In the genomic region with DNA sequence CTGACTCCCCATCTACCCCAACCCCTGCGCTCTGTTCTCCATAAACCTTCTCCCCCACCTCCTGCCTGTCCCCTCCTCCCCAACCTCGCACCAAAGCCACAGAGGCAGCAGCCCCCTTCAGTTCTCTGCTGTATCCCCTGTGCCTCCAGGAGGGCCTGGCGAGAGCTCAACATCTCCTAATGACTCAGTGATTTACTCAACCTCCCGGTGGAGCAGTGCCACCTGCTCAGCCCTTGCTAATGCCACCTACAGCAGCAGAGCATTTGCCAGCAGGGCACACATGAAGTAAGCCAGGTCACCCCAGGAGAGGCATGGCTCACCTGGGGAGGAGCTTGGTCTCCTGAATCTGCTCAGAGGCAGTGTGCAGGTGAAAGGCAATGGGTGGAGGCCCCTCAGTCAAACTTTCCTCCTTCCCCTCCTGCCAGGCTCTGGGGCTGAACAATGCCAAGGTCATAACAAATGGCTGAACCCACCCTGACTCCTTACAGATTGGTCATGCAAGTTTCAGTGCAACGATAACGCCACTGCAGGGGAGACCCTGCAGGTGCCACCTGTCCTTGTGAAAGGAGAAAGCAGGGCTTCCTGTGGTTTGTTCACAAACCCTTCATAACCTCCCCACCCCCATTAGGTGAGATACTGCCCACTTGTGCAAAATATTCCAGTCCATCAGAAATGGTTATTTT, we compare ENCODE assay signal across 12 cellular contexts. TPM values are rescaled to one million over a fixed set of nuclear protein-coding genes. Genes with fewer than 3 reads are reported as not detected.
DNase-seq lines count a peak whose midpoint lies in the region; ATAC-seq and TF ChIP-seq lines count a peak whose summit lies in the region.
"Had no signal": no experiment of that assay in that cellular context is flagged by ENCODE, and none has a peak within 500 bp of the region (broad histone marks: within the 10 kb centered on the region; RNA-seq: fewer than 3 reads in every experiment).

No MANE protein-coding gene starts in this region.

- no peak overlapping the region for H3K4me2 ChIP-seq in OCI-LY7 (ENCODE audit: low read length)

- peak; percentile 53 for ATAC-seq in GM18511 (IDR thresholded peaks at IDR 0.05; ENCODE audit: unreplicated experiment)
- ATAC-seq in left colon: peak; percentile 27
- no peak for ATAC-seq in GM21717 (IDR thresholded peaks at IDR 0.05; ENCODE audit: unreplicated experiment)
- ATAC-seq: T-helper 17 cell had no signal

- H3K9me2 ChIP-seq in OCI-LY7 (ENCODE audit: insufficient read depth, low read length): no peaks in the 10 kb centered on the region

- H4K20me1 ChIP-seq in OCI-LY7 (ENCODE audit: insufficient read depth, low read length): no peaks in the 10 kb centered on the region

- no peak overlapping the region for H3K27ac Mint-ChIP-seq in nephron progenitor cell
- H3K27ac Mint-ChIP-seq: T-helper 17 cell had no signal

- intact Hi-C loops in OCI-LY7 (cut with micrococcal nuclease; ENCODE audit: unreplicated experiment) (no loop called here), left colon (cut with DNase I, micrococcal nuclease) (no loop called here)

- H3K27ac ChIP-seq in OCI-LY7 (ENCODE audit: low read depth, low read length, poor library complexity, severe bottlenecking): no peak overlapping the region
- no peak overlapping the region for H3K27ac ChIP-seq in effector memory CD4-positive, alpha-beta T cell (ENCODE audit: insufficient read depth, low read length, poor library complexity, severe bottlenecking)
- H3K27ac ChIP-seq: suprapubic skin had no signal

- no peaks in the 10 kb centered on the region for H3K36me3 ChIP-seq in OCI-LY7 (ENCODE audit: insufficient read depth, low read length)
- no peaks in the 10 kb centered on the region for H3K36me3 ChIP-seq in effector memory CD4-positive, alpha-beta T cell (ENCODE audit: control insufficient read depth, insufficient read depth, low read length)
- H3K36me3 ChIP-seq: suprapubic skin had no signal

- peaks cover 25% of the 10 kb centered on the region for H3K27me3 Mint-ChIP-seq in nephron progenitor cell (ENCODE audit: low read depth, poor library complexity)

- H3K79me2 ChIP-seq in OCI-LY7 (ENCODE audit: insufficient read depth, low read depth, low read length): no peaks in the 10 kb centered on the region

- no peak overlapping the region for H3K4me3 ChIP-seq in OCI-LY7 (ENCODE audit: low read depth, low read length, poor library complexity, severe bottlenecking)
- H3K4me3 ChIP-seq in effector memory CD4-positive, alpha-beta T cell (ENCODE audit: insufficient read depth, low read depth, low read length, poor library complexity, severe bottlenecking): no peak overlapping the region

- no TSS peak for BruUV-seq in OCI-LY7 (replicated peaks; lab: Mats Ljungman, UMichigan)

- H2AFZ ChIP-seq in OCI-LY7 (ENCODE audit: low read length): no peak overlapping the region

- no peaks in the 10 kb centered on the region for H3K9me3 ChIP-seq in OCI-LY7 (ENCODE audit: low read length)
- no peaks in the 10 kb centered on the region for H3K9me3 ChIP-seq in effector memory CD4-positive, alpha-beta T cell (ENCODE audit: control insufficient read depth, low read length)
- H3K9me3 ChIP-seq: suprapubic skin had no signal

- CTCF ChIA-PET in OCI-LY7 (lab: Charles Lee; ENCODE audit: unreplicated experiment): no interaction called here

- peaks cover 11% of the 10 kb centered on the region for H3K4me1 ChIP-seq in OCI-LY7 (ENCODE audit: insufficient read depth, low read length, poor library complexity, severe bottlenecking)
- no peaks in the 10 kb centered on the region for H3K4me1 ChIP-seq in effector memory CD4-positive, alpha-beta T cell (ENCODE audit: control insufficient read depth, insufficient read depth, low read length, poor library complexity, severe bottlenecking)

- peaks cover 3% of the 10 kb centered on the region for H3K27me3 ChIP-seq in effector memory CD4-positive, alpha-beta T cell (replicated peaks; ENCODE audit: control insufficient read depth, insufficient read depth, low read length, poor library complexity, severe bottlenecking)
- H3K27me3 ChIP-seq: suprapubic skin had no signal

- no peak for TF ChIP-seq CTCF in OCI-LY7 (conservative IDR thresholded peaks at IDR 0.05; ENCODE audit: low read length)
- no peak for TF ChIP-seq CTCF in nephron progenitor cell (IDR thresholded peaks at IDR 0.05)

- H3K4me1 Mint-ChIP-seq in nephron progenitor cell: peaks cover 54% of the 10 kb centered on the region

- POLR2A ChIA-PET in OCI-LY7 (lab: Charles Lee): interaction anchor here (1.3 kb wide), 1 partner anchor 9 kb away, joined by 3 read pairs; no protein-coding TSS in a partner anchor

- H3K9me3 Mint-ChIP-seq in nephron progenitor cell: peaks cover under 1% of the 10 kb centered on the region

- H3K4me3 Mint-ChIP-seq in nephron progenitor cell: no peak overlapping the region
- H3K4me3 Mint-ChIP-seq: T-helper 17 cell had no signal

- no peaks in the 10 kb centered on the region for H3K36me3 Mint-ChIP-seq in nephron progenitor cell (ENCODE audit: low read depth)

- DNase-seq in COR-L47 (lab: John Stamatoyannopoulos, UW) (peak; percentile 84), OCI-LY7 (ENCODE audit: low spot score) (peak; percentile 22), left colon (peak in 1 of 2 donors; percentile 18), RKO (ENCODE audit: low spot score) (no peak), nephron progenitor cell (no peak)
- DNase-seq in effector memory CD4-positive, alpha-beta T cell: no peak
- DNase-seq: DMS153, T-helper 17 cell had no signal

RNA-seq across cellular contexts. Expression of gene TRPM1, which starts 19.8 kb away (rescaled TPM):
- total RNA-seq in OCI-LY7 (2014; rRNA removed; shearing (Covaris generic)): 0.13 TPM in 1 of 2 replicates, not detected in the other
- total RNA-seq in OCI-LY7 (2022): not detected in 2 replicates
- total RNA-seq in left colon: not detected
- total RNA-seq: astrocyte, T-helper 17 cell had no signal

Comparison
In these comparisons a context has a peak if more than half of its experiments do, and no peak if none do; other contexts are left out.
1. DNase-seq: peak in COR-L47 (single experiment) and OCI-LY7 (single experiment); none in RKO (single experiment), nephron progenitor cell (single experiment) and effector memory CD4-positive, alpha-beta T cell (0 of 3).